In the genomic region with DNA sequence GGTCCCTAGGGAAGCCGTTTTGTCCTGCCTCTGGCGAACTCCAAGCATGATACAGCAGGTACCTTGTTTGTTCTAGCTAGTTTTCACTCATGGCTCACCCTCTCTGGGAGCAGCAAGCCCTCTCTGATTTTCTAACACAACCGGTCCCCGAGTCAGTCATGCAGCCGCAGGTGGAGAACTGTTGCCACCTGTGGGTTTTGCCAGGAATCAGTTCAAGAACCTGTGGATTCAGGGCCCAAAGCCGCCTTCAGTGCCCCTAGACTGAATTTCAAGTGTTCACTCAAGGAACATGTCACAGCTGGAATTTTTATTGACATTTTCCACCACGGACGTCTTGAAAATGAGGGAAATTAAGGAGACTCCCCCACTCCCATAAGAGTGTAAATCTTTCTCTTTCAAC, we compare ENCODE assay signal across 19 cellular contexts. TPM values are rescaled to one million over a fixed set of nuclear protein-coding genes. Genes with fewer than 3 reads are reported as not detected.
DNase-seq lines count a peak whose midpoint lies in the region; ATAC-seq and TF ChIP-seq lines count a peak whose summit lies in the region.
"Had no signal": no experiment of that assay in that cellular context is flagged by ENCODE, and none has a peak within 500 bp of the region (broad histone marks: within the 10 kb centered on the region; RNA-seq: fewer than 3 reads in every experiment).

No MANE protein-coding gene starts in this region.

- no peaks in the 10 kb centered on the region for H3K36me3 Mint-ChIP-seq in GM23338 (ENCODE audit: low read depth)
- peaks cover 18% of the 10 kb centered on the region for H3K36me3 Mint-ChIP-seq in endodermal cell (ENCODE audit: low read depth)
- H3K36me3 Mint-ChIP-seq in T-helper 17 cell (ENCODE audit: low read depth): no peaks in the 10 kb centered on the region
- H3K36me3 Mint-ChIP-seq: CD14-positive monocyte had no signal

- intact Hi-C loops in PC-9 (cut with micrococcal nuclease; ENCODE audit: unreplicated experiment): no loop called here

- H3K4me3 Mint-ChIP-seq in GM23338 (no peak overlapping the region), endodermal cell (no peak overlapping the region), T-helper 17 cell (no peak overlapping the region)
- H3K4me3 Mint-ChIP-seq: CD14-positive monocyte had no signal

- 91 to 98% methylated on average over 6 to 8 of the region's 8 CpGs for WGBS in endodermal cell (ENCODE audit: insufficient coverage in 1 of 2, insufficient read length in 1 of 2), 2 experiments

- H3K4me3 ChIP-seq in GM23338: no peak overlapping the region
- no peak overlapping the region for H3K4me3 ChIP-seq in PC-9
- no peak overlapping the region for H3K4me3 ChIP-seq in endodermal cell (ENCODE audit: low read length)
- H3K4me3 ChIP-seq: A549, Peyer's patch had no signal

- H3K4me2 ChIP-seq in GM23338 (no peak overlapping the region), PC-9 (no peak overlapping the region)
- H3K4me2 ChIP-seq: A549 had no signal

- no peaks in the 10 kb centered on the region for H3K9me2 ChIP-seq in GM23338 (ENCODE audit: insufficient read depth)
- no peaks in the 10 kb centered on the region for H3K9me2 ChIP-seq in PC-9 (ENCODE audit: insufficient read depth)

- no TSS peak for BruUV-seq in PC-9 (replicated peaks; lab: Mats Ljungman, UMichigan)

- H3F3A ChIP-seq in GM23338 (replicated peaks; ENCODE audit: low read depth) (no peaks in the 10 kb centered on the region), PC-9 (ENCODE audit: insufficient read depth, low read depth) (peaks cover 89% of the 10 kb centered on the region)

- peaks cover 9% of the 10 kb centered on the region; the same call in 1 of the 2 replicates for H3K4me1 ChIP-seq in GM23338 (ENCODE audit: insufficient read depth)
- H3K4me1 ChIP-seq in PC-9 (replicated peaks; ENCODE audit: insufficient read depth): no peaks in the 10 kb centered on the region
- no peaks in the 10 kb centered on the region for H3K4me1 ChIP-seq in endodermal cell (ENCODE audit: control insufficient read depth, insufficient read depth, low read length)
- H3K4me1 ChIP-seq: A549 had no signal

- POLR2A ChIA-PET in PC-9 (lab: Charles Lee; ENCODE audit: unreplicated experiment): no interaction called here

- H3K9me3 ChIP-seq in PC-9 (ENCODE audit: insufficient read depth, low read depth) (no peaks in the 10 kb centered on the region), endodermal cell (ENCODE audit: control insufficient read depth, low read length) (no peaks in the 10 kb centered on the region), T-helper 17 cell (ENCODE audit: control insufficient read depth, low read length, poor library complexity, severe bottlenecking) (no peaks in the 10 kb centered on the region)
- H3K9me3 ChIP-seq: A549, Peyer's patch had no signal

- H3K36me3 ChIP-seq in GM23338 (ENCODE audit: insufficient read depth) (no peaks in the 10 kb centered on the region), PC-9 (ENCODE audit: low read depth) (peaks cover 75% of the 10 kb centered on the region), endodermal cell (ENCODE audit: control insufficient read depth, insufficient read depth, low read length) (peaks cover 31% of the 10 kb centered on the region)
- H3K36me3 ChIP-seq: Peyer's patch had no signal

- H2AFZ ChIP-seq in GM23338 (no peak overlapping the region), PC-9 (no peak overlapping the region)

- no peak overlapping the region for H3K27ac Mint-ChIP-seq in GM23338
- H3K27ac Mint-ChIP-seq in endodermal cell: peak overlapping the region; percentile 18
- no peak overlapping the region for H3K27ac Mint-ChIP-seq in T-helper 17 cell

- TF ChIP-seq CTCF in GM23338 (conservative IDR thresholded peaks at IDR 0.05; ENCODE audit: low read depth in 2 of 2) (peak; percentile 28 to 50; a peak in 2 of 4 replicates), PC-9 (conservative IDR thresholded peaks at IDR 0.05) (no peak), endodermal cell (conservative IDR thresholded peaks at IDR 0.05) (peak; percentile 55)

- peaks cover 4% of the 10 kb centered on the region for H3K27me3 Mint-ChIP-seq in GM23338 (ENCODE audit: insufficient read depth, low read depth, poor library complexity)
- no peaks in the 10 kb centered on the region for H3K27me3 Mint-ChIP-seq in endodermal cell (ENCODE audit: insufficient read depth)
- peaks cover 50% of the 10 kb centered on the region for H3K27me3 Mint-ChIP-seq in T-helper 17 cell

- no peaks in the 10 kb centered on the region for H4K20me1 ChIP-seq in GM23338 (replicated peaks; ENCODE audit: insufficient read depth)
- peaks cover 13% of the 10 kb centered on the region for H4K20me1 ChIP-seq in PC-9 (ENCODE audit: insufficient read depth)

- no peak overlapping the region for H3K27ac ChIP-seq in GM23338 (ENCODE audit: low read depth)
- 0 out of 2 replicates have a peak overlapping the region, but pooled peaks have one; percentile 3 for H3K27ac ChIP-seq in PC-9
- no peak overlapping the region for H3K27ac ChIP-seq in endodermal cell (ENCODE audit: low read depth, low read length)
- H3K27ac ChIP-seq: A549, Peyer's patch had no signal

- ATAC-seq in GM23338: peak; percentile 43
- ATAC-seq in GM18873 (IDR thresholded peaks at IDR 0.05; ENCODE audit: low FRiP score, unreplicated experiment): no peak
- no peak for ATAC-seq in HG03432 (IDR thresholded peaks at IDR 0.05; ENCODE audit: unreplicated experiment)
- ATAC-seq in T-helper 17 cell: no peak
- ATAC-seq: A549 had no signal

- H3K27me3 ChIP-seq in GM23338 (ENCODE audit: insufficient read depth): no peaks in the 10 kb centered on the region
- no peaks in the 10 kb centered on the region for H3K27me3 ChIP-seq in PC-9 (ENCODE audit: insufficient read depth, low read depth)
- no peaks in the 10 kb centered on the region for H3K27me3 ChIP-seq in endodermal cell (ENCODE audit: control insufficient read depth, insufficient read depth, low read length, poor library complexity, severe bottlenecking)
- H3K27me3 ChIP-seq: Peyer's patch had no signal

- DNase-seq in GM23338 (ENCODE audit: low spot score): peak; percentile 35
- no peak for DNase-seq in PC-9
- peak; percentile 52 for DNase-seq in endodermal cell
- peak; percentile 39 for DNase-seq in mesenteric fat pad (ENCODE audit: low spot score)
- DNase-seq in NCI-H128 (lab: John Stamatoyannopoulos, UW; ENCODE audit: unreplicated experiment): no peak
- no peak for DNase-seq in T-helper 17 cell
- DNase-seq: COR-L47, KG1, NCI-H1048, NCI-H1694, NCI-H2107, NCI-H226, NCI-H526 treated with DMSO at 0.1 percent for 48 hours, SHP77 treated with DMSO at 0.1 percent for 48 hours had no signal

- H3K79me2 ChIP-seq in GM23338 (replicated peaks; ENCODE audit: insufficient read depth): no peaks in the 10 kb centered on the region
- H3K79me2 ChIP-seq in PC-9 (ENCODE audit: low read depth): peaks cover 13% of the 10 kb centered on the region; the same call in 1 of the 2 replicates

- H3K4me1 Mint-ChIP-seq in GM23338: peaks cover 11% of the 10 kb centered on the region
- H3K4me1 Mint-ChIP-seq in endodermal cell: no peaks in the 10 kb centered on the region
- H3K4me1 Mint-ChIP-seq in T-helper 17 cell: peaks cover 2% of the 10 kb centered on the region

- CTCF ChIA-PET in PC-9 (lab: Charles Lee): interaction anchor here (0.6 to 0.7 kb wide), 2 partner anchors 8 to 1173 kb away, joined by 3 to 10 read pairs; partner anchors contain the start of gene LYSMD4

- H3K9ac ChIP-seq in endodermal cell (ENCODE audit: extremely low read depth, low read length, poor library complexity, severe bottlenecking): no peak overlapping the region

- H3K9me3 Mint-ChIP-seq in GM23338 (no peaks in the 10 kb centered on the region), endodermal cell (no peaks in the 10 kb centered on the region)
- H3K9me3 Mint-ChIP-seq: CD14-positive monocyte had no signal

TF ChIP-seq in GM23338, 12 proteins besides CTCF, POLR2A, EP300 and RAD21 (continues in another document):
- no peak for TF ChIP-seq POLR2AphosphoS5 (IDR thresholded peaks at IDR 0.05; ENCODE audit: low read depth)
- no peak for TF ChIP-seq STAT1 (IDR thresholded peaks at IDR 0.05; ENCODE audit: unreplicated experiment)
- TF ChIP-seq EZH2 (IDR thresholded peaks at IDR 0.05; ENCODE audit: low read depth, unreplicated experiment): no peak
- no peak for TF ChIP-seq ZNF114 (CRISPR knock-in tag; IDR thresholded peaks at IDR 0.05)
- TF ChIP-seq, protein P1, sequence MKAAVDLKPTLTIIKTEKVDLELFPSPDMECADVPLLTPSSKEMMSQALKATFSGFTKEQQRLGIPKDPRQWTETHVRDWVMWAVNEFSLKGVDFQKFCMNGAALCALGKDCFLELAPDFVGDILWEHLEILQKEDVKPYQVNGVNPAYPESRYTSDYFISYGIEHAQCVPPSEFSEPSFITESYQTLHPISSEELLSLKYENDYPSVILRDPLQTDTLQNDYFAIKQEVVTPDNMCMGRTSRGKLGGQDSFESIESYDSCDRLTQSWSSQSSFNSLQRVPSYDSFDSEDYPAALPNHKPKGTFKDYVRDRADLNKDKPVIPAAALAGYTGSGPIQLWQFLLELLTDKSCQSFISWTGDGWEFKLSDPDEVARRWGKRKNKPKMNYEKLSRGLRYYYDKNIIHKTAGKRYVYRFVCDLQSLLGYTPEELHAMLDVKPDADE (IDR thresholded peaks at IDR 0.05): no peak

RNA-seq across cellular contexts. Expression of gene LRRK1, which starts 13.3 kb away (rescaled TPM):
- 2.6 and 4.4 TPM in 2 replicates for total RNA-seq in GM23338 (2014; rRNA removed; shearing (Covaris generic))
- 4.1 and 4.5 TPM in 2 replicates for polyA plus RNA-seq in GM23338 (2016; fragmentation: Nextera tagmentation; extraction: Ambion mirVana)
- total RNA-seq in PC-9 (2021) (15.7 and 22.4 TPM in 2 replicates), endodermal cell (1 to 10 TPM; 2.7 to 5.1 TPM), mesenteric fat pad (23.5 TPM), T-helper 17 cell (1 to 10 TPM; 1.5 to 2.1 TPM)
- 0.36 TPM for polyA plus RNA-seq in endodermal cell (2013, experiment 1 of 2)
- 0.37 TPM for polyA plus RNA-seq in endodermal cell (2013, experiment 2 of 2)

RNA-seq across cellular contexts. Expression of gene ALDH1A3, which starts 26.2 kb away (rescaled TPM):
- total RNA-seq in GM23338 (2014; rRNA removed; shearing (Covaris generic)): 19.8 and 27.9 TPM in 2 replicates
- 2.8 and 4.0 TPM in 2 replicates for polyA plus RNA-seq in GM23338 (2016; fragmentation: Nextera tagmentation; extraction: Ambion mirVana)
- total RNA-seq in PC-9 (2021) (462 and 469 TPM in 2 replicates), endodermal cell (1 to 10 TPM; 6.9 to 7.3 TPM), mesenteric fat pad (194 TPM), T-helper 17 cell (not detected)
- 2.3 TPM for polyA plus RNA-seq in endodermal cell (2013, experiment 1 of 2)
- 3.1 TPM for polyA plus RNA-seq in endodermal cell (2013, experiment 2 of 2)
- polyA plus RNA-seq: CD14-positive monocyte had no signal

Comparison
In these comparisons a context has a peak if more than half of its experiments do, and no peak if none do; other contexts are left out.
1. DNase-seq: peak in GM23338 (single experiment), endodermal cell (single experiment) and mesenteric fat pad (single experiment); none in PC-9 (0 of 2), NCI-H128 (single experiment) and T-helper 17 cell (0 of 3).
2. RNA of gene ALDH1A3, which starts 26.2 kb away (total RNA-seq): 462 to 469 TPM in PC-9, 194 TPM in mesenteric fat pad (single experiment), 19.8 to 27.9 TPM in GM23338 and 6.9 to 7.3 TPM in endodermal cell; not detected in T-helper 17 cell; every median in the first group is over 4 times any median in the second.